In the genomic region with DNA sequence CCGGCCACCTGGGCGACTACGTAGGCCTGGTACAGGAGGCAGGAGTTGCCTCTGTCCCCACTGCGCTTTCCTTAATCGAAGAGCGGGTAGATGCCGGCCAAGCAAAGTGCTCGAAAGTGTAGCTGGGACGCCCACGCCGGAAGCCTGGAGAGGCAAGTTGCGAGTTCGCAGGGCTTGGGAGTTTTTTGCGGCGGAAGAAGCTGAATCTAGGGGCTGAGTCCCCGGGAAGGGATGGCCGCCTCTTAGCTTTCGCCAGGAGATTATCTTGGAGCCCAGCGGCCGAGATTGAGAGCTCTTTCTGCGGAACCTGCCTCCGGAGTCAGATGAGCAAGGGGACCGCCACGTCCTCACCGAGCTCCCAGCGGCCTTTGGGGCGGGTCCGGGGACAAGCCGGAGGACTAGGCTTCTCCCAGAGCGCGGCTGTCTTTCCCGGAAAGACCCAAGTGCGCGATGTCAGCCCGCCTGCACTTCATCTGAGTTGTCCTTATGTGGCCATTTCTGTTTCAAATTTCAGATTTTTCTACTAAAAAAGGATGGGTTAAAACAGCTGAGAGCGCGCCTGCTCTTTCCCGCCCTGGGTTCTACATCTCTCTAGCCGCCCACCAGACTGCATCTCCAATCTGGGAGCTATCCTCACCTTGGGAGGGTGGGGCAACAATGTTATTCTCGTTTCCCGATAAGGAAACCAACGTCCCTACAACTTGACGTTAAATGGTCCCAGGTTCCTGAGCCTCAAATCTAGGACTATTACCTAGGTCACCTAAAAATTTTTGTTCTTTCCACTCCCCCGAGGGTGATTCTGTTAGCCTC, we compare ENCODE assay signal across 10 cellular contexts. TPM values are rescaled to one million over a fixed set of nuclear protein-coding genes. Genes with fewer than 3 reads are reported as not detected.
A peak's percentile ranks its signal among the peaks of the same experiment; 100 is the strongest.
DNase-seq lines count a peak whose midpoint lies in the region; ATAC-seq and TF ChIP-seq lines count a peak whose summit lies in the region.
"Had no signal": no experiment of that assay in that cellular context is flagged by ENCODE, and none has a peak within 500 bp of the region (broad histone marks: within the 10 kb centered on the region; RNA-seq: fewer than 3 reads in every experiment).

No MANE protein-coding gene starts in this region.

- peaks cover 1% of the 10 kb centered on the region for H3K9me3 ChIP-seq in BLaER1
- H3K9me3 ChIP-seq in IMR-90 (ENCODE audit: control insufficient read depth, insufficient read depth, low read length), result peaks cover 16% of the 10 kb centered on the region
- H3K9me3 ChIP-seq in neuronal stem cell (replicated peaks in 1 of 2; ENCODE audit: control insufficient read depth in 2 of 2, insufficient read depth in 1 of 2, low read depth in 1 of 2, low read length in 2 of 2), result peaks cover 0 to under 1% of the 10 kb centered on the region in 2 donors

- no peak overlapping the region for H3K14ac ChIP-seq in IMR-90 (replicated peaks; ENCODE audit: low read depth, low read length)
- no peak overlapping the region for H3K14ac ChIP-seq in neuronal stem cell (ENCODE audit: low read length)

- H2AFZ ChIP-seq in IMR-90 (replicated peaks; ENCODE audit: low read length, poor library complexity) (peak overlapping the region; percentile 74), neuronal stem cell (ENCODE audit: low read length) (peak overlapping the region; percentile 76)

- H3K9ac ChIP-seq in BLaER1 (no peak overlapping the region), IMR-90 (ENCODE audit: low read depth, low read length) (no peak overlapping the region), neuronal stem cell (ENCODE audit: low read depth, low read length, poor library complexity) (no peak overlapping the region)
- H3K9ac ChIP-seq: KMS-11 had no signal

- peak overlapping the region; percentile 83 for H3K4me2 ChIP-seq in BLaER1
- H3K4me2 ChIP-seq in IMR-90 (ENCODE audit: low read depth, low read length), result peak overlapping the region; percentile 62
- H3K4me2 ChIP-seq in neuronal stem cell (ENCODE audit: insufficient read depth, low read length, poor library complexity, severe bottlenecking), result peak overlapping the region; percentile 52
- H3K4me2 ChIP-seq: KMS-11 had no signal

- dilution Hi-C loops in IMR-90 (cut with HindIII; ENCODE audit: low sequenced_read_pairs, unreplicated experiment), result no loop called here

- H2BK15ac ChIP-seq in IMR-90 (ENCODE audit: low read depth, low read length) (no peak overlapping the region), neuronal stem cell (ENCODE audit: low read length) (no peak overlapping the region)

- POLR2A ChIA-PET in IMR-90 (lab: Charles Lee; ENCODE audit: unreplicated experiment), result no interaction called here

- H2BK120ac ChIP-seq in IMR-90 (ENCODE audit: low read depth, low read length) (no peak overlapping the region), neuronal stem cell (ENCODE audit: low read depth, low read length) (no peak overlapping the region)

- no peak overlapping the region for H2BK5ac ChIP-seq in IMR-90 (ENCODE audit: low read depth, low read length, poor library complexity, severe bottlenecking)
- no peak overlapping the region for H2BK5ac ChIP-seq in neuronal stem cell (ENCODE audit: low read length)

- H3K79me1 ChIP-seq in IMR-90 (ENCODE audit: low read depth in 1 of 2, low read length in 2 of 2), result no peaks in the 10 kb centered on the region
- no peaks in the 10 kb centered on the region for H3K79me1 ChIP-seq in neuronal stem cell (ENCODE audit: low read depth, low read length)

- CTCF ChIA-PET in IMR-90 (lab: Yijun Ruan, JAX), result interaction anchor here (0.5 kb wide), 1 partner anchor 26 kb away, joined by 3 read pairs; no protein-coding TSS in a partner anchor

- H3K56ac ChIP-seq in IMR-90 (ENCODE audit: extremely low read depth, insufficient read depth, low read length), result no peak overlapping the region

- no peaks in the 10 kb centered on the region for H3K9me1 ChIP-seq in IMR-90 (ENCODE audit: insufficient read depth, low read length)

- no peak overlapping the region for H3K23ac ChIP-seq in IMR-90 (ENCODE audit: low read depth, low read length)
- no peak overlapping the region for H3K23ac ChIP-seq in neuronal stem cell (ENCODE audit: low read depth, low read length, poor library complexity)

- in situ Hi-C loops in IMR-90 (cut with MboI; ENCODE audit: low sequenced_read_pairs), result no loop called here

- H4K8ac ChIP-seq in IMR-90 (ENCODE audit: low read depth in 2 of 2, low read length in 2 of 2) (no peak overlapping the region), neuronal stem cell (ENCODE audit: low read depth, low read length) (no peak overlapping the region)

- TF ChIP-seq RAD21 in IMR-90 (IDR thresholded peaks at IDR 0.05; ENCODE audit: low read length), result no peak

- H4K20me1 ChIP-seq in BLaER1 (no peaks in the 10 kb centered on the region), IMR-90 (ENCODE audit: insufficient read depth, low read length) (no peaks in the 10 kb centered on the region)

- no peak for TF ChIP-seq POLR2A in IMR-90 (IDR thresholded peaks at IDR 0.05; ENCODE audit: low read depth, low read length)

- no TSS peak for BruUV-seq in IMR-90 (replicated peaks; lab: Mats Ljungman, UMichigan)

- ATAC-seq in IMR-90 (ENCODE audit: low read depth), result no peak
- ATAC-seq in HG02798 (IDR thresholded peaks at IDR 0.05; ENCODE audit: poor library complexity, unreplicated experiment), result no peak

- H2BK12ac ChIP-seq in neuronal stem cell (ENCODE audit: low read length), result no peak overlapping the region

- intact Hi-C loops in IMR-90 (cut with micrococcal nuclease), result loop anchor here (10.0 kb wide), 1 partner anchor 134 kb away; no protein-coding TSS in a partner anchor

- H2AK9ac ChIP-seq in IMR-90 (replicated peaks; ENCODE audit: low read depth, low read length, poor library complexity), result no peak overlapping the region

- DNase-seq in IMR-90 (no peak), fibroblast of the aortic adventitia (ENCODE audit: low read depth) (no peak), neuronal stem cell (ENCODE audit: low spot score) (no peak), NCI-H2196 treated with DMSO at 0.1 percent for 48 hours (lab: John Stamatoyannopoulos, UW; ENCODE audit: unreplicated experiment) (no peak), midbrain (lab: John Stamatoyannopoulos, UW) (no peak)
- DNase-seq in effector CD4-positive, alpha-beta T cell, result no peak
- DNase-seq: NCI-H82 had no signal

- H3K4ac ChIP-seq in IMR-90 (ENCODE audit: low read depth, low read length) (no peak overlapping the region), neuronal stem cell (ENCODE audit: low read length) (no peak overlapping the region)

- H3K4me3 ChIP-seq in BLaER1 (peak overlapping the region; percentile 44), IMR-90 (ENCODE audit: insufficient read depth, low read depth, low read length) (no peak overlapping the region; the same call in 1 of the 2 replicates), fibroblast of the aortic adventitia (ENCODE audit: low read depth, low read length) (peak overlapping the region; percentile 28), neuronal stem cell (ENCODE audit: low read length in 2 of 2) (peak overlapping the region; percentile 2 to 7)

- H3K27ac ChIP-seq in BLaER1 (no peak overlapping the region), IMR-90 (ENCODE audit: insufficient read depth, low read length) (no peak overlapping the region), neuronal stem cell (replicated peaks; ENCODE audit: low read length) (no peak overlapping the region)
- H3K27ac ChIP-seq: KMS-11 had no signal

- H3K4me1 ChIP-seq in BLaER1 (peaks cover 43% of the 10 kb centered on the region), IMR-90 (ENCODE audit: control insufficient read depth, insufficient read depth, low read length) (no peaks in the 10 kb centered on the region; the same call in 1 of the 2 replicates), neuronal stem cell (ENCODE audit: control insufficient read depth in 2 of 2, insufficient read depth in 1 of 2, low read depth in 1 of 2, low read length in 2 of 2) (peaks cover 0 to 2% of the 10 kb centered on the region in 2 donors)

- no peaks in the 10 kb centered on the region for H3K36me3 ChIP-seq in BLaER1
- H3K36me3 ChIP-seq in IMR-90 (ENCODE audit: control insufficient read depth, insufficient read depth, low read length), result no peaks in the 10 kb centered on the region
- H3K36me3 ChIP-seq in neuronal stem cell (replicated peaks in 1 of 2; ENCODE audit: control insufficient read depth in 2 of 2, insufficient read depth in 2 of 2, low read length in 2 of 2), result no peaks in the 10 kb centered on the region

- no peak overlapping the region for H2BK20ac ChIP-seq in IMR-90 (ENCODE audit: low read depth, low read length)

- no peak overlapping the region for H3K18ac ChIP-seq in IMR-90 (ENCODE audit: low read depth, low read length)
- no peak overlapping the region for H3K18ac ChIP-seq in neuronal stem cell (ENCODE audit: low read length)

- H2AK5ac ChIP-seq in IMR-90 (ENCODE audit: low read depth, low read length) (no peak overlapping the region), neuronal stem cell (ENCODE audit: low read depth, low read length) (no peak overlapping the region)

- 4% methylated on average over 17 of the region's 44 CpGs; no CpG with 5 or more reads in 1 of the 2 experiments for WGBS in IMR-90 (ENCODE audit: extremely low coverage in 2 of 2, insufficient read length in 1 of 2), 2 experiments
- no CpG with 5 or more reads among the region's 44 CpGs for WGBS in neuronal stem cell (ENCODE audit: extremely low coverage in 2 of 2, insufficient read length in 2 of 2, insufficient replicate concordance in 1 of 2), 2 donors

- no peak overlapping the region for H4K5ac ChIP-seq in IMR-90 (ENCODE audit: low read depth, low read length)

- no peak overlapping the region for H4K91ac ChIP-seq in IMR-90 (ENCODE audit: insufficient read depth, low read depth, low read length)
- H4K91ac ChIP-seq in neuronal stem cell (ENCODE audit: low read depth, low read length, poor library complexity), result no peak overlapping the region

- TF ChIP-seq CTCF in IMR-90 (conservative IDR thresholded peaks at IDR 0.05; ENCODE audit: low read depth, low read length) (no peak), fibroblast of the aortic adventitia (IDR thresholded peaks at IDR 0.05; ENCODE audit: insufficient read depth, low read length) (no peak)

- H3K27me3 ChIP-seq in BLaER1 (peaks cover 13% of the 10 kb centered on the region), IMR-90 (ENCODE audit: control insufficient read depth, insufficient read depth, low read length) (peaks cover 94% of the 10 kb centered on the region), neuronal stem cell (ENCODE audit: control insufficient read depth in 3 of 3, insufficient read depth in 3 of 3, low read depth in 1 of 3, low read length in 3 of 3) (peaks cover 37 to 100% (median 95%) of the 10 kb centered on the region in 3 experiments)

TF ChIP-seq in IMR-90, 13 proteins besides CTCF, POLR2A, EP300 and RAD21 (continues in another document):
- TF ChIP-seq CHD1 (IDR thresholded peaks at IDR 0.05; ENCODE audit: low read depth, low read length) (no peak), MXI1 (IDR thresholded peaks at IDR 0.05; ENCODE audit: borderline replicate concordance, low read depth, low read length) (no peak)

RNA-seq across cellular contexts. Expression of gene TBX15, which starts 12.4 kb away (rescaled TPM):
- total RNA-seq in IMR-90 (2012; rRNA removed) (not detected in 2 replicates), fibroblast of the aortic adventitia (ENCODE audit: low replicate concordance) (0.33 and 0.63 TPM in 2 replicates)
- polyA plus RNA-seq in IMR-90 (2012; rRNA removed), result not detected in 2 replicates
- polyA plus RNA-seq in IMR-90 (2012; cell fraction: cytosol; rRNA removed), result not detected in 2 replicates
- polyA plus RNA-seq in IMR-90 (2012; cell fraction: nucleus; rRNA removed; ENCODE audit: low replicate concordance), result 0.02 TPM in 1 of 2 replicates, not detected in the other
- polyA plus RNA-seq in neuronal stem cell (2013, experiment 1 of 2), result not detected
- polyA plus RNA-seq in neuronal stem cell (2013, experiment 2 of 2), result 0.03 TPM
